ENCODE assay signal across 8 cellular contexts in genomic region chr1:19643113-19643512, GRCh38. TPM values are rescaled to one million over a fixed set of nuclear protein-coding genes. Genes with fewer than 3 reads are reported as not detected.
DNase-seq lines count a peak whose midpoint lies in the region; ATAC-seq and TF ChIP-seq lines count a peak whose summit lies in the region.

No MANE protein-coding gene starts in this region.

- CTCF ChIA-PET in CD8-positive, alpha-beta T cell (lab: Charles Lee), result interaction anchor here (0.9 to 1.5 kb wide), 4 partner anchors 10 to 62 kb away, joined by 3 to 5 read pairs (median 4); no protein-coding TSS in a partner anchor

- no peak for ATAC-seq in CD8-positive, alpha-beta T cell
- ATAC-seq in GM19395 (IDR thresholded peaks at IDR 0.05; ENCODE audit: unreplicated experiment) (no peak), GM19455 (IDR thresholded peaks at IDR 0.05; ENCODE audit: unreplicated experiment) (no peak)

- H3K27ac Mint-ChIP-seq in CD8-positive, alpha-beta T cell, result peak overlapping the region; percentile 79
- no peak overlapping the region for H3K27ac Mint-ChIP-seq in neural progenitor cell

- H2AFZ ChIP-seq in neural progenitor cell (replicated peaks), result no peak overlapping the region

- H3K4me1 ChIP-seq in CD8-positive, alpha-beta T cell (ENCODE audit: insufficient read depth, low read length), result peaks cover 32% of the 10 kb centered on the region
- H3K4me1 ChIP-seq in duodenal mucosa (ENCODE audit: control insufficient read depth in 1 of 2, insufficient read depth in 2 of 2, low read length in 2 of 2) (peaks cover 50 to 51% of the 10 kb centered on the region in 2 donors), neural progenitor cell (peaks cover 32% of the 10 kb centered on the region)

- peak overlapping the region; percentile 46 for H3K4me3 ChIP-seq in CD8-positive, alpha-beta T cell (ENCODE audit: low read depth, low read length)
- H3K4me3 ChIP-seq in duodenal mucosa (ENCODE audit: low read depth in 1 of 2, low read length in 2 of 2) (peak overlapping the region; percentile 48 to 66), neural progenitor cell (no peak overlapping the region)

- no peaks in the 10 kb centered on the region for H3K36me3 ChIP-seq in CD8-positive, alpha-beta T cell (ENCODE audit: insufficient read depth, low read length)
- H3K36me3 ChIP-seq in duodenal mucosa (ENCODE audit: control insufficient read depth in 1 of 2, insufficient read depth in 2 of 2, low read length in 2 of 2) (no peaks in the 10 kb centered on the region), neural progenitor cell (no peaks in the 10 kb centered on the region)

- H3K9ac ChIP-seq in duodenal mucosa (ENCODE audit: low read depth in 1 of 2, low read length in 2 of 2), result peak overlapping the region; percentile 67 to 86
- no peak overlapping the region for H3K9ac ChIP-seq in neural progenitor cell

- TF ChIP-seq CTCF in CD8-positive, alpha-beta T cell (IDR thresholded peaks at IDR 0.05), result no peak
- TF ChIP-seq CTCF in neural progenitor cell (IDR thresholded peaks at IDR 0.05), result no peak

- intact Hi-C loops in CD8-positive, alpha-beta T cell (cut with DNase I, micrococcal nuclease), result no loop called here

- no peaks in the 10 kb centered on the region for H3K9me3 Mint-ChIP-seq in CD8-positive, alpha-beta T cell
- no peaks in the 10 kb centered on the region for H3K9me3 Mint-ChIP-seq in neural progenitor cell

- no peaks in the 10 kb centered on the region for H3K27me3 ChIP-seq in CD8-positive, alpha-beta T cell (ENCODE audit: insufficient read depth, low read length)
- H3K27me3 ChIP-seq in duodenal mucosa (ENCODE audit: control insufficient read depth in 1 of 2, insufficient read depth in 2 of 2, low read length in 2 of 2), result no peaks in the 10 kb centered on the region
- H3K27me3 ChIP-seq in neural progenitor cell, result peaks cover 69% of the 10 kb centered on the region

- peaks cover 51% of the 10 kb centered on the region for H3F3A ChIP-seq in neural progenitor cell (ENCODE audit: low read depth)

- no peaks in the 10 kb centered on the region for H3K79me2 ChIP-seq in neural progenitor cell (ENCODE audit: low read depth)

- H3K27ac ChIP-seq in CD8-positive, alpha-beta T cell (ENCODE audit: low read depth, low read length), result no peak overlapping the region
- H3K27ac ChIP-seq in duodenal mucosa (ENCODE audit: low read depth, low read length) (peak overlapping the region; percentile 86), neural progenitor cell (no peak overlapping the region)

- H3K36me3 Mint-ChIP-seq in CD8-positive, alpha-beta T cell, result peaks cover 2% of the 10 kb centered on the region
- H3K36me3 Mint-ChIP-seq in neural progenitor cell, result no peaks in the 10 kb centered on the region

- H4K20me1 ChIP-seq in neural progenitor cell (ENCODE audit: low read depth), result peaks cover 10% of the 10 kb centered on the region

- POLR2A ChIA-PET in CD8-positive, alpha-beta T cell (lab: Charles Lee), result interaction anchor here (1.0 to 4.8 kb wide), 4 partner anchors 18 to 158 kb away, joined by 3 to 31 read pairs (median 4); partner anchors contain the start of gene CAPZB

- DNase-seq in CD8-positive, alpha-beta T cell, result peak in 1 of 7 experiments; percentile 22
- DNase-seq in NCI-H226 (peak; percentile 63), neural progenitor cell (ENCODE audit: low spot score) (no peak), AG08396 (ENCODE audit: low spot score) (no peak), pons (ENCODE audit: low spot score) (no peak)

- H3K4me2 ChIP-seq in neural progenitor cell, result no peak overlapping the region

- no peaks in the 10 kb centered on the region for H3K9me3 ChIP-seq in CD8-positive, alpha-beta T cell (ENCODE audit: low read length)
- H3K9me3 ChIP-seq in duodenal mucosa (ENCODE audit: control insufficient read depth in 1 of 2, low read length in 2 of 2) (no peaks in the 10 kb centered on the region), neural progenitor cell (ENCODE audit: low read depth) (no peaks in the 10 kb centered on the region)

- H3K27me3 Mint-ChIP-seq in CD8-positive, alpha-beta T cell (ENCODE audit: low read depth), result peaks cover 16% of the 10 kb centered on the region
- H3K27me3 Mint-ChIP-seq in neural progenitor cell (ENCODE audit: insufficient read depth, low read depth), result peaks cover 31% of the 10 kb centered on the region

- peaks cover 33% of the 10 kb centered on the region for H3K4me1 Mint-ChIP-seq in CD8-positive, alpha-beta T cell (ENCODE audit: low read depth)
- peaks cover 29% of the 10 kb centered on the region for H3K4me1 Mint-ChIP-seq in neural progenitor cell

- peak overlapping the region; percentile 83 for H3K4me3 Mint-ChIP-seq in CD8-positive, alpha-beta T cell
- peak overlapping the region; percentile 86 for H3K4me3 Mint-ChIP-seq in neural progenitor cell

RNA-seq across cellular contexts. Expression of gene NBL1, which starts 1.0 kb away (rescaled TPM):
- total RNA-seq in CD8-positive, alpha-beta T cell, result 10 to 100 TPM; 76.5 to 80.5 TPM
- 2.4 and 7.7 TPM in 2 replicates for total RNA-seq in neural progenitor cell (ENCODE audit: low replicate concordance)

RNA-seq across cellular contexts. Expression of gene HTR6, which starts 21.6 kb away (rescaled TPM):
- total RNA-seq in CD8-positive, alpha-beta T cell, result 1 to 10 TPM in 1 of 2 experiments, under 1 TPM in 1; 0.87 to 1.1 TPM
- 0.25 TPM in 1 of 2 replicates, not detected in the other for total RNA-seq in neural progenitor cell (ENCODE audit: low replicate concordance)
